19 cellular contexts compared by ENCODE assay signal in the genomic region with DNA sequence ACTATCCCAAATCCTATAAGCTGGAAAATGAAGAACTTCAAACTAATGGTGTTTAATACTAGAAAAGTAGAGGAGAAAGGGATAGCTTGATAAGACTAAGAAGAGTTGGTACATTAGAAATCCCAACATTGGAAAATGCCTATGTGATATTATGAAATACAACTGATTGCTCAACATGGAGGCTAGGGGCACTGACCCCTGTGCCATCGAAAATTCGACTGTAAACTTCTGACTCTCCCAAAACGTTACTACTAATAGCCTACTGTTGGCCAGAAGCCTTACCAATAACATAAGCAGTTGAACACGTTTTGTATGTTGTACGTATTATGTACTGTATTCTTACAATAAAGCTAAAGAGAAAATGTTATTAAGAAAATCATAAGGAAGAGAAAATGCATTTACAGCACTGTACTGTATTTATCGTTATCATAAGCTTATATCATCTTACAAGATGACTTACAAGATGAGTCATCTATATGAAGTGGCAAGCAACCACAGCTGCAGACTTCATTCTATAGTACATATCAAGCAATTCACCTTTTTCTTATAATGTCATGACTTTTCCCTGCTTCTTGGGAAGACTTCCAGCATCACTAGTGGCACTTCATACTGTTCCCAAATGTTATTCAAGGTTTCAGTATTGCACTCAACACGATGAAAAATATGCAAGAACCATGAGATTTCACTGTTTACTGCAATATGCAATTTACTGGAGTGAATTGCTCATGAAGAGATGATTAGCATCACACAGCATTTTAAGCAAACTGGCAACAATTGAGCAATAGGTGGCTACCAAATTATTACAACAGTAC. TPM values are rescaled to one million over a fixed set of nuclear protein-coding genes. Genes with fewer than 3 reads are reported as not detected.
A peak's percentile ranks its signal among the peaks of the same experiment; 100 is the strongest.
DNase-seq lines count a peak whose midpoint lies in the region; ATAC-seq, FAIRE-seq and TF ChIP-seq lines count a peak whose summit lies in the region.
"Had no signal": no experiment of that assay in that cellular context is flagged by ENCODE, and none has a peak within 500 bp of the region (broad histone marks: within the 10 kb centered on the region; RNA-seq: fewer than 3 reads in every experiment).

No MANE protein-coding gene starts in this region.

- no peaks in the 10 kb centered on the region for H3F3A ChIP-seq in SK-N-SH (replicated peaks; ENCODE audit: insufficient read depth)

- H3K27ac ChIP-seq in A549 (no peak overlapping the region), SK-N-SH (ENCODE audit: low read depth in 2 of 2, low read length in 1 of 2) (no peak overlapping the region)
- H3K27ac ChIP-seq: hepatocyte, left ventricle myocardium inferior, SK-N-MC, upper lobe of right lung, VCaP had no signal

- CTCF ChIA-PET in A549 (lab: Yijun Ruan, JAX) (interaction anchor here (0.6 to 2.6 kb wide), 3 partner anchors 8 to 335 kb away, joined by 3 to 18 read pairs (median 4); no protein-coding TSS in a partner anchor), SK-N-SH (lab: Yijun Ruan, JAX) (interaction anchor here (1.3 kb wide), 1 partner anchor 260 kb away, joined by 4 read pairs; no protein-coding TSS in a partner anchor)

- no peak for FAIRE-seq in A549 (lab: Jason Lieb, UNC)
- FAIRE-seq: H1 had no signal

- no peak for TF ChIP-seq CTCF in A549 (IDR thresholded peaks at IDR 0.05)
- no peak for TF ChIP-seq CTCF in SK-N-SH (IDR thresholded peaks at IDR 0.05)

- H2AFZ ChIP-seq in SK-N-SH (ENCODE audit: low read depth) = no peak overlapping the region
- H2AFZ ChIP-seq: hepatocyte had no signal

- H4K20me1 ChIP-seq in SK-N-SH (ENCODE audit: insufficient read depth) = no peaks in the 10 kb centered on the region

- H3K9me2 ChIP-seq in SK-N-SH = no peaks in the 10 kb centered on the region

- POLR2A ChIA-PET in A549 (lab: Yijun Ruan, JAX) (no interaction called here), SK-N-SH (lab: Yijun Ruan, JAX) (no interaction called here)

- H3K79me2 ChIP-seq in SK-N-SH (ENCODE audit: insufficient read depth) = no peaks in the 10 kb centered on the region
- H3K79me2 ChIP-seq: hepatocyte had no signal

- H3K9me3 ChIP-seq in A549 = no peaks in the 10 kb centered on the region
- no peaks in the 10 kb centered on the region for H3K9me3 ChIP-seq in SK-N-SH
- H3K9me3 ChIP-seq: left ventricle myocardium inferior, upper lobe of right lung had no signal

- H3K4me3 ChIP-seq in A549 (no peak overlapping the region), SK-N-SH (ENCODE audit: low read depth in 2 of 2, low read length in 1 of 2) (no peak overlapping the region)
- H3K4me3 ChIP-seq: hepatocyte, left ventricle myocardium inferior, SK-N-MC, upper lobe of right lung had no signal

- ATAC-seq in A549 = no peak
- ATAC-seq: upper lobe of right lung had no signal

- TF ChIP-seq POLR2A in A549 (IDR thresholded peaks at IDR 0.05; ENCODE audit: low read length) = no peak

- H3K36me3 ChIP-seq in SK-N-SH (replicated peaks in 1 of 2; ENCODE audit: control insufficient read depth in 1 of 2, insufficient read depth in 2 of 2, low read length in 1 of 2) = peaks cover 62 to 63% of the 10 kb centered on the region in 2 experiments

- no peaks in the 10 kb centered on the region for H3K27me3 ChIP-seq in SK-N-SH (ENCODE audit: insufficient read depth)
- H3K27me3 ChIP-seq: hepatocyte, upper lobe of right lung had no signal

- 72% methylated on average over 7 of the region's 7 CpGs for WGBS in A549 (ENCODE audit: missing lambda C conversion rate)
- WGBS in SK-N-SH (ENCODE audit: low lambda C conversion rate) = 83% methylated on average over 7 of the region's 7 CpGs

- TF ChIP-seq RAD21 in A549 (conservative IDR thresholded peaks at IDR 0.05 in 1 of 2, IDR thresholded peaks at IDR 0.05 in 1 of 2) (no peak), SK-N-SH (IDR thresholded peaks at IDR 0.05; ENCODE audit: low read length) (no peak)

- H3K4me1 ChIP-seq in A549 (no peaks in the 10 kb centered on the region), SK-N-SH (ENCODE audit: control insufficient read depth in 1 of 2, insufficient read depth in 2 of 2, low read depth in 1 of 2, low read length in 1 of 2) (no peaks in the 10 kb centered on the region)
- H3K4me1 ChIP-seq: left ventricle myocardium inferior, upper lobe of right lung had no signal

- H3K4me2 ChIP-seq in A549 = no peak overlapping the region
- no peak overlapping the region for H3K4me2 ChIP-seq in SK-N-SH
- H3K4me2 ChIP-seq: hepatocyte had no signal

- DNase-seq in A549 (ENCODE audit: low read depth in 1 of 2, low spot score in 1 of 2) (no peak), ELR (ENCODE audit: low read depth) (peak; percentile 71), SK-N-SH (no peak), fibroblast of peridontal ligament (ENCODE audit: extremely low read depth) (peak; percentile 53), NCI-H2107 treated with DMSO at 0.1 percent for 48 hours (lab: John Stamatoyannopoulos, UW; ENCODE audit: unreplicated experiment) (no peak), NCI-H1694 treated with DMSO at 0.1 percent for 48 hours (lab: John Stamatoyannopoulos, UW) (no peak), NCI-H2081 treated with DMSO at 0.1 percent for 48 hours (lab: John Stamatoyannopoulos, UW) (no peak), D341Med (ENCODE audit: low spot score) (no peak)
- DNase-seq: activated naive CD8-positive, alpha-beta T cell treated with anti-CD3 and anti-CD28 coated beads, Interleukin-2, amount 10 ng/mL, durations not matched to agents 7 days and 5 days; DMS153; left ventricle myocardium inferior; naive B cell; NCI-H1417; stimulated activated naive CD4-positive, alpha-beta T cell treated with Interleukin-2 at 50 U/mL for 16 hours; upper lobe of right lung had no signal

- TF ChIP-seq EP300 in A549 (IDR thresholded peaks at IDR 0.05) (no peak), SK-N-SH (IDR thresholded peaks at IDR 0.05; ENCODE audit: borderline replicate concordance in 1 of 2, low read depth in 1 of 2, low read length in 1 of 2) (no peak)

- H3K9ac ChIP-seq in SK-N-SH = no peak overlapping the region

TF ChIP-seq in A549, 52 proteins besides CTCF, POLR2A, EP300 and RAD21:
- TF ChIP-seq CHD2 (IDR thresholded peaks at IDR 0.05; ENCODE audit: low read length, partially characterized antibody) = no peak
- TF ChIP-seq FOSL2 (IDR thresholded peaks at IDR 0.05) = no peak
- TF ChIP-seq FOSL2 (CRISPR knock-in tag; IDR thresholded peaks at IDR 0.05) = peak; percentile 62

TF ChIP-seq in SK-N-SH, 30 proteins besides CTCF, POLR2A, EP300 and RAD21:
- TF ChIP-seq FOSL2 (IDR thresholded peaks at IDR 0.05; ENCODE audit: borderline replicate concordance, low read depth) (peak; percentile 50; the same call in 1 of the 2 replicates), RFX5 (IDR thresholded peaks at IDR 0.05; ENCODE audit: low read length) (no peak), JUND (IDR thresholded peaks at IDR 0.05) (peak; percentile 38; the same call in 1 of the 2 replicates), TCF12 (IDR thresholded peaks at IDR 0.05) (no peak)

RNA-seq across cellular contexts. Expression of a gene that starts 12.9 kb away (rescaled TPM):
- polyA plus RNA-seq in A549 (2011; rRNA removed) (5.0 and 6.7 TPM in 2 replicates), A549 (2017; fragmentation: RNase III; extraction: RNeasy Plus Mini Kit Qiagen cat#74134 plus additional on column Dnase treatment) (2.4 to 2.5 TPM (median 2.4 TPM) in 3 replicates), SK-N-SH (2012; rRNA removed) (6.3 and 7.9 TPM in 2 replicates)
- 1.6 and 1.8 TPM in 2 replicates for polyA plus RNA-seq in A549 (2012; cell fraction: cytosol; rRNA removed)
- 7.3 and 13.3 TPM in 2 replicates for polyA plus RNA-seq in A549 (2012; cell fraction: nucleus; rRNA removed)
- 0.95 and 1.8 TPM in 2 replicates for polyA minus RNA-seq in A549 (2011; rRNA and poly(A)+ RNA removed)
- polyA plus RNA-seq in SK-N-SH (2012; cell fraction: cytosol; rRNA removed) = 2.5 and 3.1 TPM in 2 replicates
- 41.3 and 46.2 TPM in 2 replicates for polyA plus RNA-seq in SK-N-SH (2012; cell fraction: nucleus; rRNA removed)

RNA-seq across cellular contexts. Expression of a gene that starts 55.3 kb away (rescaled TPM):
- polyA plus RNA-seq in A549 (2011; rRNA removed) = 29.6 and 33.9 TPM in 2 replicates
- 3.9 TPM in 2 replicates for polyA plus RNA-seq in A549 (2012; cell fraction: cytosol; rRNA removed)
- 1.3 and 1.4 TPM in 2 replicates for polyA plus RNA-seq in A549 (2012; cell fraction: nucleus; rRNA removed)
- 9.4 to 11.5 TPM (median 10.7 TPM) in 3 replicates for polyA plus RNA-seq in A549 (2017; fragmentation: RNase III; extraction: RNeasy Plus Mini Kit Qiagen cat#74134 plus additional on column Dnase treatment)
- polyA minus RNA-seq in A549 (2011; rRNA and poly(A)+ RNA removed) = 8.7 and 12.0 TPM in 2 replicates
- 1.4 and 2.3 TPM in 2 replicates for polyA plus RNA-seq in SK-N-SH (2012; rRNA removed)
- 2.5 and 2.8 TPM in 2 replicates for polyA plus RNA-seq in SK-N-SH (2012; cell fraction: cytosol; rRNA removed)
- polyA plus RNA-seq in SK-N-SH (2012; cell fraction: nucleus; rRNA removed) = 0.76 and 1.5 TPM in 2 replicates
- polyA plus RNA-seq: H1 had no signal

RNA-seq across cellular contexts. Expression of a gene that starts 55.5 kb away (rescaled TPM):
- polyA plus RNA-seq in A549 (2011; rRNA removed) = 25.6 and 30.8 TPM in 2 replicates
- polyA plus RNA-seq in A549 (2012; cell fraction: cytosol; rRNA removed) = 9.3 and 11.8 TPM in 2 replicates
- polyA plus RNA-seq in A549 (2012; cell fraction: nucleus; rRNA removed) = 16.5 and 25.4 TPM in 2 replicates
- polyA plus RNA-seq in A549 (2017; fragmentation: RNase III; extraction: RNeasy Plus Mini Kit Qiagen cat#74134 plus additional on column Dnase treatment) = 13.8 to 17.6 TPM (median 17.6 TPM) in 3 replicates
- 41.3 and 43.4 TPM in 2 replicates for polyA minus RNA-seq in A549 (2011; rRNA and poly(A)+ RNA removed)
- 10.9 and 13.7 TPM in 2 replicates for polyA plus RNA-seq in SK-N-SH (2012; rRNA removed)
- 9.2 and 10.7 TPM in 2 replicates for polyA plus RNA-seq in SK-N-SH (2012; cell fraction: cytosol; rRNA removed)
- polyA plus RNA-seq in SK-N-SH (2012; cell fraction: nucleus; rRNA removed) = 26.8 and 39.2 TPM in 2 replicates

Comparison
In these comparisons a context has a peak if more than half of its experiments do, and no peak if none do; other contexts are left out.
1. DNase-seq: peak in ELR (single experiment) and fibroblast of peridontal ligament (single experiment); none in A549 (0 of 2), SK-N-SH (single experiment), NCI-H2107 treated with DMSO at 0.1 percent for 48 hours (single experiment), NCI-H1694 treated with DMSO at 0.1 percent for 48 hours (single experiment), NCI-H2081 treated with DMSO at 0.1 percent for 48 hours (single experiment) and D341Med (single experiment).